13 cellular contexts compared by ENCODE assay signal in the genomic region with DNA sequence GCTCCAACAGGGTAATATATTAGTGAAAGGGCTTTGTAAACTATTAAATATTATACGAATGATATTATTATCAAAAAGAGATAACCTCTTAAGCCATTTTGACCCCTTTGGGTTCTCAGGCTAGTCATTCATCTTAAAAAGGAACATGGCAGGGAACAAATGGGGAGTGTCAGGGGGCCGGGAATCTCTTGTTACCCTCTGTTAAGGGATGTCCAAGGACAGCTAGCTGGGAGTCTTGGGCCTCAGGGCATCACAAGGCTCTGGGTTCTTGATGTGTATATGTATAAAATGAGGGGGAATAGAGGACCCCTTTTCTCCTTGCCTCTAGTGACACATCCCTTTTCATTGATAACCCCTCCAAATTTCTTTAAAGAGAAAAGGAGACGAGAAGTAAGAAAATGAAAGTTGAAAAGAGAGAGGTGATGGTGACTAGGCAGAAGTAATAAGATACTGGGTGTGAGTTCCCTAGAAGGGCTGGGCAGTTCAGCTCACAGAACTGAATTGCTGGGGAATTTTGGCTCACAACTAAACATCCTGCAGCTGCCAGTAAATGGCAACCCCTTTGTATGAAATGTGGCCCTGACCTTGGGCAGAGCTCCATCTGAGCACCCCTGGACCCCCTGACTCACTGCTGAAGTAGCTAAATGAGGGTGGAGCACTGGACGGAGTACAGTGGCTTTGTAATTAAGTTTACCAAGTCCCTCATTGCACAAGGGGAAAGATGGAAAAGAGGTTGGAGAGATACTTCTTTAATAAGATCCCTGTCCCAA. TPM values are rescaled to one million over a fixed set of nuclear protein-coding genes. Genes with fewer than 3 reads are reported as not detected.
DNase-seq lines count a peak whose midpoint lies in the region; ATAC-seq and TF ChIP-seq lines count a peak whose summit lies in the region.
"Had no signal": no experiment of that assay in that cellular context is flagged by ENCODE, and none has a peak within 500 bp of the region (broad histone marks: within the 10 kb centered on the region; RNA-seq: fewer than 3 reads in every experiment).

No MANE protein-coding gene starts in this region.

- H3K27ac Mint-ChIP-seq in MCF 10A (ENCODE audit: low read depth, unreplicated experiment) = peak overlapping the region; percentile 38

- intact Hi-C loops in MCF 10A (cut with micrococcal nuclease) = no loop called here
- intact Hi-C loops in breast epithelium (cut with DNase I; ENCODE audit: low total_unique reads) = no loop called here

- no peaks in the 10 kb centered on the region for H3K79me2 ChIP-seq in fibroblast of lung (ENCODE audit: control insufficient read depth, insufficient read depth, low read length)
- H3K79me2 ChIP-seq: parathyroid adenoma had no signal

- H4K20me1 ChIP-seq in fibroblast of lung (ENCODE audit: control insufficient read depth, extremely low read depth, insufficient read depth, low read length) = no peaks in the 10 kb centered on the region

- H3K27me3 ChIP-seq in breast epithelium (no peaks in the 10 kb centered on the region), fibroblast of lung (ENCODE audit: control insufficient read depth, insufficient read depth, low read length) (no peaks in the 10 kb centered on the region)
- H3K27me3 ChIP-seq: suprapubic skin had no signal

- no peak for TF ChIP-seq CTCF in MCF 10A (IDR thresholded peaks at IDR 0.05; ENCODE audit: unreplicated experiment)
- TF ChIP-seq CTCF in breast epithelium (IDR thresholded peaks at IDR 0.05) = no peak
- no peak for TF ChIP-seq CTCF in fibroblast of lung (conservative IDR thresholded peaks at IDR 0.05 in 1 of 2, IDR thresholded peaks at IDR 0.05 in 1 of 2; ENCODE audit: low read depth in 1 of 2, low read length in 2 of 2)

- DNase-seq in MCF 10A (ENCODE audit: unreplicated experiment) = peak; percentile 57
- DNase-seq in breast epithelium (ENCODE audit: low spot score in 2 of 2) = no peak
- DNase-seq in fibroblast of lung (ENCODE audit: low read depth in 2 of 2) = peak; percentile 90 to 96
- peak; percentile 74 for DNase-seq in stromal cell of bone marrow (ENCODE audit: low read depth)
- no peak for DNase-seq in KG1 (lab: John Stamatoyannopoulos, UW)
- DNase-seq in hippocampal formation (lab: John Stamatoyannopoulos, UW) = no peak
- no peak for DNase-seq in activated CD4-positive, alpha-beta T cell treated with anti-CD3 and anti-CD28 coated beads for 4 hours
- DNase-seq: activated effector memory CD4-positive, alpha-beta T cell treated with anti-CD3 and anti-CD28 coated beads, Interleukin-2, amount 50 U/mL, for 16 hours; NCI-H748 treated with DMSO at 0.1 percent for 48 hours had no signal

- no peak overlapping the region for H2AFZ ChIP-seq in fibroblast of lung (ENCODE audit: low read length)
- H2AFZ ChIP-seq: parathyroid adenoma had no signal

- H3K36me3 ChIP-seq in breast epithelium = no peaks in the 10 kb centered on the region
- H3K36me3 ChIP-seq in fibroblast of lung (ENCODE audit: control insufficient read depth, insufficient read depth, low read length) = no peaks in the 10 kb centered on the region
- H3K36me3 ChIP-seq: suprapubic skin had no signal

- H3K9me3 Mint-ChIP-seq in MCF 10A (ENCODE audit: unreplicated experiment) = no peaks in the 10 kb centered on the region

- H3K4me1 ChIP-seq in breast epithelium = no peaks in the 10 kb centered on the region
- peaks cover 8% of the 10 kb centered on the region for H3K4me1 ChIP-seq in fibroblast of lung (ENCODE audit: control insufficient read depth, extremely low read depth, insufficient read depth, low read length)
- H3K4me1 ChIP-seq: parathyroid adenoma had no signal

- peak overlapping the region; percentile 59 for H3K4me2 ChIP-seq in fibroblast of lung (ENCODE audit: extremely low read depth, insufficient read depth, low read length)

- CTCF ChIA-PET in MCF 10A (lab: Yijun Ruan, JAX) = interaction anchor here (0.6 to 3.9 kb wide), 3 partner anchors 12 to 203 kb away, joined by 5 to 29 read pairs (median 13); no protein-coding TSS in a partner anchor

- no peak overlapping the region for H3K9ac ChIP-seq in fibroblast of lung (ENCODE audit: insufficient read depth, low read length)
- H3K9ac ChIP-seq: parathyroid adenoma had no signal

- no peak overlapping the region for H3K4me3 Mint-ChIP-seq in MCF 10A (ENCODE audit: unreplicated experiment)

- H3K4me3 ChIP-seq in breast epithelium = no peak overlapping the region
- H3K4me3 ChIP-seq in fibroblast of lung (replicated peaks in 1 of 4; ENCODE audit: control extremely low read depth in 1 of 4, insufficient read depth in 1 of 4, low read depth in 3 of 4, low read length in 4 of 4) = peak overlapping the region in 1 of 4 experiments; percentile 13
- H3K4me3 ChIP-seq: coronary artery, suprapubic skin had no signal

- H3K27me3 Mint-ChIP-seq in MCF 10A (ENCODE audit: insufficient read depth, unreplicated experiment) = no peaks in the 10 kb centered on the region

- no TSS peak for BruUV-seq in MCF 10A (replicated peaks; lab: Mats Ljungman, UMichigan)

- H3K27ac ChIP-seq in breast epithelium (no peak overlapping the region), fibroblast of lung (ENCODE audit: insufficient read depth, low read length) (peak overlapping the region; percentile 24)
- H3K27ac ChIP-seq: parathyroid adenoma, suprapubic skin had no signal

- TF ChIP-seq POLR2A in breast epithelium (IDR thresholded peaks at IDR 0.05) = no peak

- H3K36me3 Mint-ChIP-seq in MCF 10A (ENCODE audit: insufficient read depth, unreplicated experiment) = no peaks in the 10 kb centered on the region

- peaks cover 27% of the 10 kb centered on the region for H3K4me1 Mint-ChIP-seq in MCF 10A (ENCODE audit: insufficient read depth, unreplicated experiment)

- peak; percentile 85 for ATAC-seq in SK-N-SH treated with all-trans-retinoic acid at 6 μM for 48 hours

- POLR2A ChIA-PET in MCF 10A (lab: Yijun Ruan, JAX) = interaction anchor here (0.7 to 1.4 kb wide), 7 partner anchors 11 to 153 kb away, joined by 3 to 5 read pairs (median 4); no protein-coding TSS in a partner anchor

- no peaks in the 10 kb centered on the region for H3K9me3 ChIP-seq in breast epithelium
- H3K9me3 ChIP-seq in fibroblast of lung (ENCODE audit: control insufficient read depth, insufficient read depth, low read depth, low read length) = no peaks in the 10 kb centered on the region
- H3K9me3 ChIP-seq: suprapubic skin had no signal

TF ChIP-seq in SK-N-SH treated with all-trans-retinoic acid at 6 μM for 48 hours, 23 proteins besides CTCF, POLR2A, EP300 and RAD21:
- TF ChIP-seq SNAI2 (CRISPR knock-in tag; IDR thresholded peaks at IDR 0.05) = no peak
- no peak for TF ChIP-seq ARNTL (CRISPR knock-in tag; IDR thresholded peaks at IDR 0.05; ENCODE audit: borderline replicate concordance, low read depth)
- no peak for TF ChIP-seq ZNF565 (CRISPR knock-in tag; conservative IDR thresholded peaks at IDR 0.05; ENCODE audit: low read depth)
- no peak for TF ChIP-seq CSRNP3 (CRISPR knock-in tag; IDR thresholded peaks at IDR 0.05)
- TF ChIP-seq PATZ1 (CRISPR knock-in tag; IDR thresholded peaks at IDR 0.05; ENCODE audit: borderline replicate concordance) = no peak
- no peak for TF ChIP-seq ESRRG (CRISPR knock-in tag; IDR thresholded peaks at IDR 0.05)
- no peak for TF ChIP-seq BACH2 (CRISPR knock-in tag; IDR thresholded peaks at IDR 0.05; ENCODE audit: borderline replicate concordance)
- TF ChIP-seq OSR1 (CRISPR knock-in tag; IDR thresholded peaks at IDR 0.05) = no peak
- no peak for TF ChIP-seq TOX (CRISPR knock-in tag; IDR thresholded peaks at IDR 0.05; ENCODE audit: borderline replicate concordance)
- no peak for TF ChIP-seq RARB (CRISPR knock-in tag; IDR thresholded peaks at IDR 0.05)
TF ChIP-seq in SK-N-SH treated with all-trans-retinoic acid at 6 μM for 48 hours: peak in this region for 0.

RNA-seq across cellular contexts. Expression of gene ZNF326, which starts 20.0 kb away (rescaled TPM):
- 28.9 and 32.9 TPM in 2 replicates for total RNA-seq in MCF 10A (2022)
- total RNA-seq in breast epithelium = 10 to 100 TPM; 21.9 to 31.3 (median 23.6) TPM
- 7.2 and 8.1 TPM in 2 replicates for total RNA-seq in fibroblast of lung
- 10.8 and 14.1 TPM in 2 replicates for polyA plus RNA-seq in fibroblast of lung
- 15.5 and 20.3 TPM in 2 replicates for polyA plus RNA-seq in fibroblast of lung (2012)
- polyA minus RNA-seq in fibroblast of lung (ENCODE audit: low replicate concordance) = 2.9 and 4.1 TPM in 2 replicates

Comparison
In these comparisons a context has a peak if more than half of its experiments do, and no peak if none do; other contexts are left out.
1. DNase-seq: peak in MCF 10A (single experiment), fibroblast of lung (2 of 2) and stromal cell of bone marrow (single experiment); none in breast epithelium (0 of 2), KG1 (single experiment), hippocampal formation (0 of 2) and activated CD4-positive, alpha-beta T cell treated with anti-CD3 and anti-CD28 coated beads for 4 hours (0 of 2).